Comparison of ENCODE assay signal across 9 cellular contexts in genomic region chr20:31543966-31544598, GRCh38. TPM values are rescaled to one million over a fixed set of nuclear protein-coding genes. Genes with fewer than 3 reads are reported as not detected.
DNase-seq lines count a peak whose midpoint lies in the region; ATAC-seq, FAIRE-seq and TF ChIP-seq lines count a peak whose summit lies in the region.
"Had no signal": no experiment of that assay in that cellular context is flagged by ENCODE, and none has a peak within 500 bp of the region (broad histone marks: within the 10 kb centered on the region; RNA-seq: fewer than 3 reads in every experiment).

No MANE protein-coding gene starts in this region.

- intact Hi-C loops in CD14-positive monocyte (cut with micrococcal nuclease), result no loop called here
- intact Hi-C loops in PC-3 (cut with micrococcal nuclease), result no loop called here

- no peak overlapping the region for H3K9ac ChIP-seq in PC-3 (ENCODE audit: low read length)
- H3K9ac ChIP-seq in endodermal cell (ENCODE audit: extremely low read depth, low read length, poor library complexity, severe bottlenecking), result no peak overlapping the region
- no peak overlapping the region for H3K9ac ChIP-seq in Karpas-422 (ENCODE audit: low read length)

- CTCF ChIA-PET in PC-3 (lab: Charles Lee), result interaction anchor here (0.6 kb wide), 1 partner anchor 9 kb away, joined by 3 read pairs; no protein-coding TSS in a partner anchor

- H3K4me1 Mint-ChIP-seq in CD14-positive monocyte (peaks cover 34% of the 10 kb centered on the region), endodermal cell (no peaks in the 10 kb centered on the region)
- H3K4me1 Mint-ChIP-seq in natural killer cell treated with Interleukin-12 subunit alpha and Interleukin-12 subunit beta and Interleukin-15 and Interleukin-18, amount 100 ng/mL, for 72 hours (ENCODE audit: low read depth in 2 of 2), result peaks cover 23 to 31% of the 10 kb centered on the region in 2 donors

- POLR2A ChIA-PET in PC-3 (lab: Charles Lee; ENCODE audit: unreplicated experiment), result no interaction called here

- H3K4me3 ChIP-seq in PC-3 (ENCODE audit: low read length) (no peak overlapping the region), endodermal cell (ENCODE audit: low read length) (no peak overlapping the region), Karpas-422 (ENCODE audit: low read length) (no peak overlapping the region)

- H4K20me1 ChIP-seq in PC-3 (ENCODE audit: low read length) (no peaks in the 10 kb centered on the region; the same call in 1 of the 2 replicates), Karpas-422 (ENCODE audit: insufficient read depth, low read depth, low read length) (no peaks in the 10 kb centered on the region)

- H2AFZ ChIP-seq in PC-3 (ENCODE audit: low read length), result no peak overlapping the region
- no peak overlapping the region for H2AFZ ChIP-seq in Karpas-422 (ENCODE audit: low read length)

- H3K27me3 Mint-ChIP-seq in CD14-positive monocyte (ENCODE audit: low read depth in 3 of 3) (no peaks in the 10 kb centered on the region), endodermal cell (ENCODE audit: insufficient read depth) (no peaks in the 10 kb centered on the region)
- H3K27me3 Mint-ChIP-seq in natural killer cell treated with Interleukin-12 subunit alpha and Interleukin-12 subunit beta and Interleukin-15 and Interleukin-18, amount 100 ng/mL, for 72 hours, result no peaks in the 10 kb centered on the region

- H3K4me2 ChIP-seq in PC-3 (ENCODE audit: low read length) (no peak overlapping the region), Karpas-422 (ENCODE audit: low read depth, low read length, poor library complexity, severe bottlenecking) (no peak overlapping the region)

- no TSS peak for BruUV-seq in PC-3 (replicated peaks; lab: Mats Ljungman, UMichigan)

- DNase-seq in CD14-positive monocyte (ENCODE audit: low spot score), result no peak
- peak; percentile 62 for DNase-seq in PC-3
- DNase-seq in endodermal cell, result no peak
- no peak for DNase-seq in natural killer cell treated with Interleukin-12 subunit alpha and Interleukin-12 subunit beta and Interleukin-15 and Interleukin-18, amount 100 ng/mL, for 72 hours (ENCODE audit: low spot score)
- DNase-seq in Karpas-422, result no peak
- no peak for DNase-seq in NCI-H128 (lab: John Stamatoyannopoulos, UW; ENCODE audit: unreplicated experiment)
- DNase-seq in activated gamma-delta T cell (lab: John Stamatoyannopoulos, UW), result no peak
- DNase-seq in urothelium cell line (ENCODE audit: low spot score), result no peak
- DNase-seq: hippocampal formation had no signal

- WGBS in endodermal cell (ENCODE audit: insufficient coverage in 1 of 2, insufficient read length in 1 of 2), 2 experiments, result 96 to 100% methylated on average over 1 of the region's 1 CpG

- H3K9me3 ChIP-seq in PC-3 (ENCODE audit: low read length) (no peaks in the 10 kb centered on the region), endodermal cell (ENCODE audit: control insufficient read depth, low read length) (no peaks in the 10 kb centered on the region), Karpas-422 (ENCODE audit: low read length) (no peaks in the 10 kb centered on the region)

- H3K9me2 ChIP-seq in PC-3 (replicated peaks; ENCODE audit: low read length) (no peaks in the 10 kb centered on the region), Karpas-422 (replicated peaks; ENCODE audit: insufficient read depth, low read length) (no peaks in the 10 kb centered on the region)

- H3F3A ChIP-seq in PC-3 (ENCODE audit: low read length, unreplicated experiment), result peaks cover 6% of the 10 kb centered on the region

- peak overlapping the region in 6 of 7 donors; percentile 51 to 85 (median 70) for H3K27ac Mint-ChIP-seq in CD14-positive monocyte
- H3K27ac Mint-ChIP-seq in endodermal cell, result peak overlapping the region; percentile 17
- H3K27ac Mint-ChIP-seq in natural killer cell treated with Interleukin-12 subunit alpha and Interleukin-12 subunit beta and Interleukin-15 and Interleukin-18, amount 100 ng/mL, for 72 hours, result peak overlapping the region; percentile 27 to 43

- H3K4me3 Mint-ChIP-seq in CD14-positive monocyte, result no peak overlapping the region
- H3K4me3 Mint-ChIP-seq in endodermal cell, result no peak overlapping the region
- H3K4me3 Mint-ChIP-seq in natural killer cell treated with Interleukin-12 subunit alpha and Interleukin-12 subunit beta and Interleukin-15 and Interleukin-18, amount 100 ng/mL, for 72 hours, result no peak overlapping the region

- H3K36me3 ChIP-seq in PC-3 (ENCODE audit: low read depth, low read length) (peaks cover 37% of the 10 kb centered on the region), endodermal cell (ENCODE audit: control insufficient read depth, insufficient read depth, low read length) (peaks cover 67% of the 10 kb centered on the region), Karpas-422 (ENCODE audit: insufficient read depth, low read length) (peaks cover 28% of the 10 kb centered on the region)

- TF ChIP-seq CTCF in CD14-positive monocyte (IDR thresholded peaks at IDR 0.05) (no peak), PC-3 (conservative IDR thresholded peaks at IDR 0.05; ENCODE audit: low read depth, low read length) (no peak), endodermal cell (conservative IDR thresholded peaks at IDR 0.05) (no peak)

- H3K4me1 ChIP-seq in PC-3 (ENCODE audit: insufficient read depth, low read length) (peaks cover 37% of the 10 kb centered on the region), endodermal cell (ENCODE audit: control insufficient read depth, insufficient read depth, low read length) (no peaks in the 10 kb centered on the region), Karpas-422 (ENCODE audit: low read length) (peaks cover 11% of the 10 kb centered on the region)

- ATAC-seq in PC-3, result peak; percentile 16
- ATAC-seq in natural killer cell treated with Interleukin-12 subunit alpha and Interleukin-12 subunit beta and Interleukin-15 and Interleukin-18, amount 100 ng/mL, for 72 hours, result no peak

- FAIRE-seq in urothelium cell line (lab: Jason Lieb, UNC), result no peak

- peaks cover 30% of the 10 kb centered on the region for H3K79me2 ChIP-seq in PC-3 (ENCODE audit: low read length)
- H3K79me2 ChIP-seq in Karpas-422 (ENCODE audit: low read length), result peaks cover 32% of the 10 kb centered on the region

- peaks cover 67 to 96% of the 10 kb centered on the region in 2 donors for H3K36me3 Mint-ChIP-seq in CD14-positive monocyte
- H3K36me3 Mint-ChIP-seq in endodermal cell (ENCODE audit: low read depth), result peaks cover 70% of the 10 kb centered on the region
- H3K36me3 Mint-ChIP-seq in natural killer cell treated with Interleukin-12 subunit alpha and Interleukin-12 subunit beta and Interleukin-15 and Interleukin-18, amount 100 ng/mL, for 72 hours, result peaks cover 14% of the 10 kb centered on the region

- H3K27ac ChIP-seq in PC-3 (ENCODE audit: low read length), result 0 out of 2 replicates have a peak overlapping the region, but pooled peaks have one; percentile 16
- H3K27ac ChIP-seq in endodermal cell (ENCODE audit: low read depth, low read length), result peak overlapping the region; percentile 47
- no peak overlapping the region for H3K27ac ChIP-seq in Karpas-422 (ENCODE audit: low read length)

- no peaks in the 10 kb centered on the region for H3K9me3 Mint-ChIP-seq in CD14-positive monocyte
- no peaks in the 10 kb centered on the region for H3K9me3 Mint-ChIP-seq in endodermal cell
- no peaks in the 10 kb centered on the region for H3K9me3 Mint-ChIP-seq in natural killer cell treated with Interleukin-12 subunit alpha and Interleukin-12 subunit beta and Interleukin-15 and Interleukin-18, amount 100 ng/mL, for 72 hours

- no peaks in the 10 kb centered on the region for H3K27me3 ChIP-seq in PC-3 (ENCODE audit: low read length)
- no peaks in the 10 kb centered on the region for H3K27me3 ChIP-seq in endodermal cell (ENCODE audit: control insufficient read depth, insufficient read depth, low read length, poor library complexity, severe bottlenecking)
- no peaks in the 10 kb centered on the region for H3K27me3 ChIP-seq in Karpas-422 (ENCODE audit: low read length)

RNA-seq across cellular contexts. Expression of gene HM13, which starts 29.8 kb away (rescaled TPM):
- 100 to 1,000 TPM; 320 to 329 TPM for polyA plus RNA-seq in CD14-positive monocyte
- total RNA-seq in PC-3 (2014; rRNA removed), result 99.5 and 125 TPM in 2 replicates
- total RNA-seq in endodermal cell, result 100 to 1,000 TPM; 120 to 206 TPM
- 85.1 TPM for polyA plus RNA-seq in endodermal cell (2013, experiment 1 of 2)
- polyA plus RNA-seq in endodermal cell (2013, experiment 2 of 2), result 81.4 TPM
- 100 to 1,000 TPM; 233 to 257 TPM for total RNA-seq in natural killer cell treated with Interleukin-12 subunit alpha and Interleukin-12 subunit beta and Interleukin-15 and Interleukin-18, amount 100 ng/mL, for 72 hours
- total RNA-seq in Karpas-422 (2014; rRNA removed; shearing (Covaris generic); ENCODE audit: low replicate concordance), result 54.4 and 69.6 TPM in 2 replicates

Comparison
In these comparisons a context has a peak if more than half of its experiments do, and no peak if none do; other contexts are left out.
1. H3K27ac Mint-ChIP-seq: peak in every context shown above with its lines; median percentile 70 in CD14-positive monocyte; 35 in natural killer cell treated with Interleukin-12 subunit alpha and Interleukin-12 subunit beta and Interleukin-15 and Interleukin-18, amount 100 ng/mL, for 72 hours; 17 in endodermal cell.